Comparison of ENCODE assay signal across 1 cellular context in genomic region chr19:7533925-7534480, GRCh38.
TF ChIP-seq lines count a peak whose summit lies in the region.

No MANE protein-coding gene starts in this region.

TF ChIP-seq in H1, 55 proteins besides CTCF, POLR2A, EP300 and RAD21:
- TF ChIP-seq CEBPB (IDR thresholded peaks at IDR 0.05; ENCODE audit: low read depth, low read length) (no peak), CREB1 (IDR thresholded peaks at IDR 0.05) (peak; percentile 36; the same call in 1 of the 2 replicates), YY1 (IDR thresholded peaks at IDR 0.05; ENCODE audit: low read depth, low read length) (peak; percentile 99), ATF3 (IDR thresholded peaks at IDR 0.05; ENCODE audit: insufficient read depth, low read depth, low read length) (no peak), JUND (IDR thresholded peaks at IDR 0.05; ENCODE audit: low read length) (no peak), SP1 (IDR thresholded peaks at IDR 0.05; ENCODE audit: low read depth, low read length) (peak; percentile 44; the same call in 1 of the 2 replicates), RFX5 (IDR thresholded peaks at IDR 0.05; ENCODE audit: borderline replicate concordance, low read depth, low read length) (no peak), EGR1 (IDR thresholded peaks at IDR 0.05; ENCODE audit: borderline replicate concordance, low read depth, low read length) (no peak), POLR2AphosphoS5 (IDR thresholded peaks at IDR 0.05; ENCODE audit: low read depth, low read length) (peak; percentile 24; the same call in 1 of the 2 replicates), EZH2 (IDR thresholded peaks at IDR 0.05; ENCODE audit: low read depth, low read length, severe bottlenecking) (no peak), SAP30 (IDR thresholded peaks at IDR 0.05; ENCODE audit: insufficient read depth, insufficient replicate concordance, low read length) (no peak), E2F6 (IDR thresholded peaks at IDR 0.05) (peak; percentile 51), SP4 (IDR thresholded peaks at IDR 0.05; ENCODE audit: low read length) (no peak; the same call in 1 of the 2 replicates), RBBP5 (IDR thresholded peaks at IDR 0.05; ENCODE audit: borderline replicate concordance, low read depth, low read length) (no peak), TBP (IDR thresholded peaks at IDR 0.05; ENCODE audit: low read depth, low read length) (no peak; the same call in 1 of the 2 replicates), HDAC2 (IDR thresholded peaks at IDR 0.05; ENCODE audit: borderline replicate concordance in 1 of 2, low read depth in 2 of 2, low read length in 2 of 2) (no peak; a peak in 1 of 4 replicates), CBX8 (IDR thresholded peaks at IDR 0.05; ENCODE audit: borderline replicate concordance, low read depth, low read length) (no peak), CTBP2 (IDR thresholded peaks at IDR 0.05; ENCODE audit: borderline replicate concordance, insufficient read depth, insufficient read length, low read length) (no peak), POU5F1 (IDR thresholded peaks at IDR 0.05; ENCODE audit: low read depth, low read length) (no peak), TAF7 (optimal IDR thresholded peaks at IDR 0.05; ENCODE audit: borderline replicate concordance, low read depth, low read length) (no peak), SRF (IDR thresholded peaks at IDR 0.05; ENCODE audit: low read depth, low read length) (no peak), MAFK (IDR thresholded peaks at IDR 0.05; ENCODE audit: low read depth, low read length) (no peak), ZNF274 (IDR thresholded peaks at IDR 0.05; ENCODE audit: borderline replicate concordance, extremely low read depth, low read length) (no peak), MAX (IDR thresholded peaks at IDR 0.05) (peak; percentile 69), TCF12 (IDR thresholded peaks at IDR 0.05; ENCODE audit: low read depth, low read length) (no peak), HDAC6 (IDR thresholded peaks at IDR 0.05; ENCODE audit: low read depth, low read length) (no peak), SIRT6 (IDR thresholded peaks at IDR 0.05; ENCODE audit: low read length) (no peak), ASH2L (IDR thresholded peaks at IDR 0.05; ENCODE audit: low read length) (no peak), TEAD4 (IDR thresholded peaks at IDR 0.05; ENCODE audit: low read depth, low read length) (no peak), KDM4A (IDR thresholded peaks at IDR 0.05; ENCODE audit: low read depth, low read length, severe bottlenecking) (peak; percentile 10), SIN3A (conservative IDR thresholded peaks at IDR 0.05 in 1 of 2, IDR thresholded peaks at IDR 0.05 in 1 of 2; ENCODE audit: low read depth in 1 of 2, low read length in 2 of 2) (0 out of 4 replicates have a peak, but pooled peaks of 1 of the 2 experiments have one; percentile 6), BCL11A (IDR thresholded peaks at IDR 0.05; ENCODE audit: low read depth in 2 of 2, low read length in 2 of 2) (no peak), SUZ12 (IDR thresholded peaks at IDR 0.05; ENCODE audit: low read length) (no peak), BACH1 (IDR thresholded peaks at IDR 0.05; ENCODE audit: low read length) (no peak; the same call in 1 of the 2 replicates), USF2 (IDR thresholded peaks at IDR 0.05; ENCODE audit: low read length) (no peak), CHD7 (IDR thresholded peaks at IDR 0.05; ENCODE audit: insufficient replicate concordance, low read length) (no peak), KDM5A (IDR thresholded peaks at IDR 0.05; ENCODE audit: low read length) (no peak), BRCA1 (IDR thresholded peaks at IDR 0.05; ENCODE audit: low read depth, low read length) (no peak), KDM1A (IDR thresholded peaks at IDR 0.05; ENCODE audit: borderline replicate concordance, low read length) (no peak), SIX5 (IDR thresholded peaks at IDR 0.05; ENCODE audit: low read depth, low read length) (peak; percentile 39), FOSL1 (IDR thresholded peaks at IDR 0.05; ENCODE audit: insufficient read depth, low read depth, low read length) (no peak), CHD1 (IDR thresholded peaks at IDR 0.05; ENCODE audit: low read depth, low read length) (no peak), SP2 (IDR thresholded peaks at IDR 0.05; ENCODE audit: low read length) (no peak), CHD2 (IDR thresholded peaks at IDR 0.05; ENCODE audit: low read length) (no peak), NANOG (IDR thresholded peaks at IDR 0.05; ENCODE audit: insufficient read depth, low read depth, low read length, poor library complexity, severe bottlenecking) (no peak), ATF2 (IDR thresholded peaks at IDR 0.05; ENCODE audit: low read length) (no peak)
